Comparison of ENCODE assay signal across 19 cellular contexts in the genomic region with DNA sequence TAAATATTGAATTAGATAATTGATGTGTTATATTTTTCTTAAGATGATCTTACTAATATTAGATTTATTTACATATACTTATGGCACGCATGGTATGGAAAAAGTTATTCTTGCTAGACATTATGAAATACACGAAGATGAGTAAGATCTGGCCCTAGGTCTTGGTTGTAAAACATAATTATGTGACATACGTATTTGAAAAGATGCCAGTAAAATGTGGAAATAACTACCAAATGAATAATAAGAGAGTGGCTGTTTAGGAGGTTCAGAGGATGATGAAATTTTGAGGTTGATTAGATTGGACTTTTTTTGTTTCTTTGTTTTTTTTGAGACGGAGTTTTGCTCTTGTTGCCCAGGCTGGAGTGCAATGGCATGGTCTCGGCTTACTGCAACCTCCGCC. TPM values are rescaled to one million over a fixed set of nuclear protein-coding genes. Genes with fewer than 3 reads are reported as not detected.
DNase-seq lines count a peak whose midpoint lies in the region; ATAC-seq, FAIRE-seq and TF ChIP-seq lines count a peak whose summit lies in the region.
"Had no signal": no experiment of that assay in that cellular context is flagged by ENCODE, and none has a peak within 500 bp of the region (broad histone marks: within the 10 kb centered on the region; RNA-seq: fewer than 3 reads in every experiment).

No MANE protein-coding gene starts in this region.

- no peaks in the 10 kb centered on the region for H3K27me3 Mint-ChIP-seq in naive thymus-derived CD4-positive, alpha-beta T cell
- no peaks in the 10 kb centered on the region for H3K27me3 Mint-ChIP-seq in activated CD4-positive, alpha-beta T cell treated with anti-CD3 and anti-CD28 coated beads, Interleukin-2, amount 10 ng/mL, durations not matched to agents 24 days and 14 days
- H3K27me3 Mint-ChIP-seq: activated naive CD8-positive, alpha-beta T cell treated with anti-CD3 and anti-CD28 coated beads, Interleukin-2, amount 10 ng/mL, durations not matched to agents 7 days and 5 days had no signal

- peaks cover 0 to 34% (median 4%) of the 10 kb centered on the region in 5 donors for H3K36me3 Mint-ChIP-seq in naive thymus-derived CD4-positive, alpha-beta T cell
- peaks cover 5% of the 10 kb centered on the region for H3K36me3 Mint-ChIP-seq in activated CD4-positive, alpha-beta T cell treated with anti-CD3 and anti-CD28 coated beads, Interleukin-2, amount 10 ng/mL, durations not matched to agents 24 days and 14 days (ENCODE audit: low read depth)

- no peak overlapping the region for H3K4me3 Mint-ChIP-seq in naive thymus-derived CD4-positive, alpha-beta T cell
- H3K4me3 Mint-ChIP-seq in activated CD4-positive, alpha-beta T cell treated with anti-CD3 and anti-CD28 coated beads, Interleukin-2, amount 10 ng/mL, durations not matched to agents 24 days and 14 days, result no peak overlapping the region
- H3K4me3 Mint-ChIP-seq: activated naive CD8-positive, alpha-beta T cell treated with anti-CD3 and anti-CD28 coated beads, Interleukin-2, amount 10 ng/mL, durations not matched to agents 7 days and 5 days; CD8-positive, alpha-beta T cell; nephron progenitor cell had no signal

- no peaks in the 10 kb centered on the region for H3K4me1 Mint-ChIP-seq in naive thymus-derived CD4-positive, alpha-beta T cell
- H3K4me1 Mint-ChIP-seq in activated CD4-positive, alpha-beta T cell treated with anti-CD3 and anti-CD28 coated beads, Interleukin-2, amount 10 ng/mL, durations not matched to agents 24 days and 14 days, result no peaks in the 10 kb centered on the region
- H3K4me1 Mint-ChIP-seq: activated naive CD8-positive, alpha-beta T cell treated with anti-CD3 and anti-CD28 coated beads, Interleukin-2, amount 10 ng/mL, durations not matched to agents 7 days and 5 days; nephron progenitor cell had no signal

- H3K36me3 ChIP-seq in bronchial epithelial cell (ENCODE audit: control insufficient read depth, insufficient read depth, low read length), result no peaks in the 10 kb centered on the region
- H3K36me3 ChIP-seq in naive thymus-derived CD4-positive, alpha-beta T cell (ENCODE audit: control insufficient read depth in 2 of 3, insufficient read depth in 3 of 3, low read length in 3 of 3), result peaks cover 0 to 3% (median 0%) of the 10 kb centered on the region in 3 experiments
- H3K36me3 ChIP-seq: tibial nerve had no signal

- H3K9me3 ChIP-seq in naive thymus-derived CD4-positive, alpha-beta T cell (ENCODE audit: control insufficient read depth in 2 of 3, low read length in 3 of 3), result no peaks in the 10 kb centered on the region
- H3K9me3 ChIP-seq: tibial nerve had no signal

- H3K27ac ChIP-seq in naive thymus-derived CD4-positive, alpha-beta T cell (ENCODE audit: low read depth, low read length), result no peak overlapping the region
- H3K27ac ChIP-seq: tibial nerve had no signal

- no peaks in the 10 kb centered on the region for H3K27me3 ChIP-seq in bronchial epithelial cell (ENCODE audit: control insufficient read depth, insufficient read depth, low read length)
- H3K27me3 ChIP-seq in naive thymus-derived CD4-positive, alpha-beta T cell (ENCODE audit: control insufficient read depth in 2 of 2, insufficient read depth in 2 of 2, low read length in 2 of 2), result no peaks in the 10 kb centered on the region
- H3K27me3 ChIP-seq: tibial nerve had no signal

- POLR2A ChIA-PET in naive thymus-derived CD4-positive, alpha-beta T cell (lab: Charles Lee), result no interaction called here

- H3K4me3 ChIP-seq in bronchial epithelial cell (ENCODE audit: low read depth, low read length), result no peak overlapping the region
- no peak overlapping the region for H3K4me3 ChIP-seq in naive thymus-derived CD4-positive, alpha-beta T cell (ENCODE audit: low read length)
- H3K4me3 ChIP-seq: tibial nerve had no signal

- H3K9me3 Mint-ChIP-seq in naive thymus-derived CD4-positive, alpha-beta T cell, result no peaks in the 10 kb centered on the region
- H3K9me3 Mint-ChIP-seq in activated CD4-positive, alpha-beta T cell treated with anti-CD3 and anti-CD28 coated beads, Interleukin-2, amount 10 ng/mL, durations not matched to agents 24 days and 14 days, result no peaks in the 10 kb centered on the region
- H3K9me3 Mint-ChIP-seq: activated naive CD8-positive, alpha-beta T cell treated with anti-CD3 and anti-CD28 coated beads, Interleukin-2, amount 10 ng/mL, durations not matched to agents 7 days and 5 days; CD8-positive, alpha-beta T cell; nephron progenitor cell had no signal

- peak; percentile 77 for DNase-seq in EH (ENCODE audit: low read depth)
- DNase-seq in NOMO-1 (lab: John Stamatoyannopoulos, UW; ENCODE audit: unreplicated experiment in 2 of 2), result peak; percentile 80 to 96
- DNase-seq in bronchial epithelial cell (ENCODE audit: low read depth), result peak; percentile 68
- DNase-seq in naive thymus-derived CD4-positive, alpha-beta T cell, result no peak
- DNase-seq in NCI-H774 (lab: John Stamatoyannopoulos, UW), result no peak
- no peak for DNase-seq in NK-92 (lab: John Stamatoyannopoulos, UW; ENCODE audit: unreplicated experiment)
- DNase-seq in activated CD4-positive, alpha-beta T cell treated with anti-CD3 and anti-CD28 coated beads, Interleukin-2, amount 10 ng/mL, durations not matched to agents 24 days and 14 days, result no peak
- DNase-seq in iPS-NIHi7 (ENCODE audit: extremely low spot score), result no peak
- DNase-seq: activated CD4-positive, alpha-beta T cell treated with anti-CD3 and anti-CD28 coated beads for 1 hour; activated naive CD8-positive, alpha-beta T cell treated with anti-CD3 and anti-CD28 coated beads, Interleukin-2, amount 10 ng/mL, durations not matched to agents 7 days and 5 days; CD8-positive, alpha-beta T cell; left ventricle myocardium superior; NCI-H1092; NCI-H2171 treated with DMSO at 0.1 percent for 48 hours; nephron progenitor cell; right cardiac atrium; stimulated activated CD4-positive, alpha-beta T cell treated with anti-CD3 and anti-CD28 coated beads, Interleukin-4, amount 100 ng/mL, for 1 hour had no signal

- intact Hi-C loops in naive thymus-derived CD4-positive, alpha-beta T cell (cut with micrococcal nuclease), result no loop called here
- intact Hi-C loops in activated CD4-positive, alpha-beta T cell treated with anti-CD3 and anti-CD28 coated beads, Interleukin-2, amount 10 ng/mL, durations not matched to agents 24 days and 14 days (cut with micrococcal nuclease), result no loop called here

- TF ChIP-seq CTCF in bronchial epithelial cell (IDR thresholded peaks at IDR 0.05; ENCODE audit: insufficient read depth, low read length, severe bottlenecking), result no peak

- CTCF ChIA-PET in naive thymus-derived CD4-positive, alpha-beta T cell (lab: Charles Lee), result no interaction called here

- peak; percentile 47 for ATAC-seq in naive thymus-derived CD4-positive, alpha-beta T cell
- ATAC-seq: CD8-positive, alpha-beta T cell; left ventricle myocardium superior; right cardiac atrium had no signal

- H3K4me1 ChIP-seq in naive thymus-derived CD4-positive, alpha-beta T cell (ENCODE audit: control insufficient read depth in 2 of 2, insufficient read depth in 2 of 2, low read length in 2 of 2), result no peaks in the 10 kb centered on the region
- H3K4me1 ChIP-seq: tibial nerve had no signal

- no peak for FAIRE-seq in bronchial epithelial cell (lab: Jason Lieb, UNC)
- FAIRE-seq: colon had no signal

- H3K27ac Mint-ChIP-seq in naive thymus-derived CD4-positive, alpha-beta T cell, result no peak overlapping the region
- no peak overlapping the region for H3K27ac Mint-ChIP-seq in activated CD4-positive, alpha-beta T cell treated with anti-CD3 and anti-CD28 coated beads, Interleukin-2, amount 10 ng/mL, durations not matched to agents 24 days and 14 days
- H3K27ac Mint-ChIP-seq: activated naive CD8-positive, alpha-beta T cell treated with anti-CD3 and anti-CD28 coated beads, Interleukin-2, amount 10 ng/mL, durations not matched to agents 7 days and 5 days; CD8-positive, alpha-beta T cell; nephron progenitor cell had no signal

RNA-seq across cellular contexts. Expression of gene FANCM, which starts 41.4 kb away (rescaled TPM):
- 2.3 and 2.9 TPM in 2 replicates for total RNA-seq in bronchial epithelial cell
- total RNA-seq in naive thymus-derived CD4-positive, alpha-beta T cell, result 10 to 100 TPM in 2 of 5 experiments, 1 to 10 TPM in 3; 9.1 to 12.3 (median 9.8) TPM
- polyA plus RNA-seq in naive thymus-derived CD4-positive, alpha-beta T cell, result 1 to 10 TPM; 6.9 to 9.0 TPM
- 16.5 and 21.0 TPM in 2 replicates for total RNA-seq in activated CD4-positive, alpha-beta T cell treated with anti-CD3 and anti-CD28 coated beads, Interleukin-2, amount 10 ng/mL, durations not matched to agents 24 days and 14 days

RNA-seq across cellular contexts. Expression of gene FKBP3, which starts 42.8 kb away (rescaled TPM):
- 14.0 and 27.9 TPM in 2 replicates for total RNA-seq in bronchial epithelial cell
- total RNA-seq in naive thymus-derived CD4-positive, alpha-beta T cell, result 10 to 100 TPM; 31.7 to 66.2 (median 55.4) TPM
- 10 to 100 TPM; 48.9 to 82.6 TPM for polyA plus RNA-seq in naive thymus-derived CD4-positive, alpha-beta T cell
- total RNA-seq in activated CD4-positive, alpha-beta T cell treated with anti-CD3 and anti-CD28 coated beads, Interleukin-2, amount 10 ng/mL, durations not matched to agents 24 days and 14 days, result 62.4 and 65.4 TPM in 2 replicates

Comparison
In these comparisons a context has a peak if more than half of its experiments do, and no peak if none do; other contexts are left out.
1. DNase-seq: peak in EH (single experiment), NOMO-1 (2 of 2) and bronchial epithelial cell (single experiment); none in naive thymus-derived CD4-positive, alpha-beta T cell (0 of 9), NCI-H774 (single experiment), NK-92 (single experiment), activated CD4-positive, alpha-beta T cell treated with anti-CD3 and anti-CD28 coated beads, Interleukin-2, amount 10 ng/mL, durations not matched to agents 24 days and 14 days (single experiment) and iPS-NIHi7 (single experiment).